In the genomic region with DNA sequence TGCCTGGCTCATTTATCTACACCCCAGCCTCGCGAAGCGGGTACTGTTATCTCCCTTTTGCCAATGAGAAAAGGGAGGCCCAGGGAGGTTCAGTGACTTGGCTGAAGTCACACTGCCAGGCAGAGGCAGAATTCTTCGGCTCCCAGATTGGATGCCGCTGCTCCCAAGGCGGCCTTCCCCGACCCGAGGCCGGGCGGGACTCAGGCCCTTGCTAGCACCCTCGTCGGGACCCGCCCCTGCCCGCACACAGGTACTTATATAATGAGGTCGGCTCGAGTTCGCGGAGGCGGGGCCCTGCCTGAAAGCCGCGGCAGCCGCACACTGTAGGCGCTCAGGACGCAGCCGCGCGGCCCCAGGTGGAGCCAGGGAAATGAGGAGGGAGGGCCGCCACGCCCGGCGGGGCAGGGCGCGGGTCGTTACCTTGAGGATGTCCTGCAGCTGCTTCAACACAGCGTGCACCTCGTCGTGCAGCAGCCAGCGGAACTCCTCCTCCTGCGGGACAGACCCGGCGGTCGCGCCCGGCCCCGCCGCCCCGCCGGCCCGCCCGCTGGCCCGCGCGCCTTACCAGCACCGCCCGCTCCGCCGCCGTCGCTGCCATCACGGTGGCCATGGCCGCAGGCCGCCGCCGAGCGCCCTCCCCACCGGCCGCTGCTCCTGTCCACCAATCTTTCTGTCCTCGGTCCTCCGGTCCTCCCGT, we compare ENCODE assay signal across 1 cellular context.
TF ChIP-seq lines count a peak whose summit lies in the region.

A gene with protein sequence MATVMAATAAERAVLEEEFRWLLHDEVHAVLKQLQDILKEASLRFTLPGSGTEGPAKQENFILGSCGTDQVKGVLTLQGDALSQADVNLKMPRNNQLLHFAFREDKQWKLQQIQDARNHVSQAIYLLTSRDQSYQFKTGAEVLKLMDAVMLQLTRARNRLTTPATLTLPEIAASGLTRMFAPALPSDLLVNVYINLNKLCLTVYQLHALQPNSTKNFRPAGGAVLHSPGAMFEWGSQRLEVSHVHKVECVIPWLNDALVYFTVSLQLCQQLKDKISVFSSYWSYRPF (minus strand): TSS at position 672 of the 697 bp plus-strand sequence. CDS start 62 bp downstream, at position 610.

TF ChIP-seq in H1, 55 proteins besides CTCF, POLR2A, EP300 and RAD21 (continued from another document):
- TF ChIP-seq, protein P1, sequence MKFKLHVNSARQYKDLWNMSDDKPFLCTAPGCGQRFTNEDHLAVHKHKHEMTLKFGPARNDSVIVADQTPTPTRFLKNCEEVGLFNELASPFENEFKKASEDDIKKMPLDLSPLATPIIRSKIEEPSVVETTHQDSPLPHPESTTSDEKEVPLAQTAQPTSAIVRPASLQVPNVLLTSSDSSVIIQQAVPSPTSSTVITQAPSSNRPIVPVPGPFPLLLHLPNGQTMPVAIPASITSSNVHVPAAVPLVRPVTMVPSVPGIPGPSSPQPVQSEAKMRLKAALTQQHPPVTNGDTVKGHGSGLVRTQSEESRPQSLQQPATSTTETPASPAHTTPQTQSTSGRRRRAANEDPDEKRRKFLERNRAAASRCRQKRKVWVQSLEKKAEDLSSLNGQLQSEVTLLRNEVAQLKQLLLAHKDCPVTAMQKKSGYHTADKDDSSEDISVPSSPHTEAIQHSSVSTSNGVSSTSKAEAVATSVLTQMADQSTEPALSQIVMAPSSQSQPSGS (IDR thresholded peaks at IDR 0.05; ENCODE audit: low read length): no peak
- TF ChIP-seq YY1 (IDR thresholded peaks at IDR 0.05; ENCODE audit: low read depth, low read length): no peak; the same call in 1 of the 2 replicates
- TF ChIP-seq SAP30 (IDR thresholded peaks at IDR 0.05; ENCODE audit: insufficient read depth, insufficient replicate concordance, low read length): peak; percentile 52
- TF ChIP-seq NRF1 (IDR thresholded peaks at IDR 0.05; ENCODE audit: low read depth, low read length): no peak
- TF ChIP-seq JUND (IDR thresholded peaks at IDR 0.05; ENCODE audit: low read length): no peak
- no peak for TF ChIP-seq SP4 (IDR thresholded peaks at IDR 0.05; ENCODE audit: low read length)
- TF ChIP-seq POU5F1 (IDR thresholded peaks at IDR 0.05; ENCODE audit: low read depth, low read length): no peak
